Comparison of ENCODE assay signal across 1 cellular context in genomic region chr7:140673063-140673769, GRCh38.
TF ChIP-seq lines count a peak whose summit lies in the region.

No MANE protein-coding gene starts in this region.

TF ChIP-seq in K562, 482 proteins besides CTCF, POLR2A, EP300 and RAD21 (continued from another document and continues in another):
- peak; percentile 23 for TF ChIP-seq CHD7 (IDR thresholded peaks at IDR 0.05; ENCODE audit: low read depth, low read length)
- TF ChIP-seq HMBOX1 (IDR thresholded peaks at IDR 0.05), result no peak
- no peak for TF ChIP-seq MNT (conservative IDR thresholded peaks at IDR 0.05)
- no peak for TF ChIP-seq KLF10 (CRISPR knock-in tag; IDR thresholded peaks at IDR 0.05)
- peak; percentile 13; the same call in 1 of the 2 replicates for TF ChIP-seq ZBTB2 (IDR thresholded peaks at IDR 0.05)
- no peak for TF ChIP-seq ZNF75A (CRISPR knock-in tag; IDR thresholded peaks at IDR 0.05)
- TF ChIP-seq SOX6 (IDR thresholded peaks at IDR 0.05), result no peak
- TF ChIP-seq PCBP1 (IDR thresholded peaks at IDR 0.05; ENCODE audit: low read depth, low read length, poor library complexity, severe bottlenecking), result peak; percentile 33
- TF ChIP-seq SMAD4 (CRISPR knock-in tag; conservative IDR thresholded peaks at IDR 0.05), result peak; percentile 74
- no peak for TF ChIP-seq SMC3 (conservative IDR thresholded peaks at IDR 0.05; ENCODE audit: insufficient read depth, low read depth, low read length)
- 0 out of 2 replicates have a peak, but pooled peaks have one; percentile 79 for TF ChIP-seq SRSF1 (IDR thresholded peaks at IDR 0.05; ENCODE audit: low read depth, low read length)
- TF ChIP-seq MXI1 (IDR thresholded peaks at IDR 0.05; ENCODE audit: low read depth, low read length), result no peak
- no peak for TF ChIP-seq FOXJ2 (tag; IDR thresholded peaks at IDR 0.05)
- no peak for TF ChIP-seq HNRNPUL1 (IDR thresholded peaks at IDR 0.05; ENCODE audit: low read length)
- no peak for TF ChIP-seq AFF1 (IDR thresholded peaks at IDR 0.05; ENCODE audit: low read depth in 1 of 2, partially characterized antibody in 2 of 2)
- no peak for TF ChIP-seq SNAPC5 (CRISPR knock-in tag; IDR thresholded peaks at IDR 0.05)
- no peak for TF ChIP-seq ILF3 (IDR thresholded peaks at IDR 0.05; ENCODE audit: borderline replicate concordance)
- TF ChIP-seq TEAD1 (CRISPR knock-in tag; IDR thresholded peaks at IDR 0.05), result 0 out of 4 replicates have a peak, but pooled peaks of 1 of the 2 experiments have one; percentile 9
- TF ChIP-seq TOE1 (IDR thresholded peaks at IDR 0.05; ENCODE audit: borderline replicate concordance), result no peak
- TF ChIP-seq TOE1 (CRISPR knock-in tag; IDR thresholded peaks at IDR 0.05; ENCODE audit: borderline replicate concordance, low read depth), result no peak
- no peak for TF ChIP-seq ZNF431 (CRISPR knock-in tag; IDR thresholded peaks at IDR 0.05)
- TF ChIP-seq HDAC1 (IDR thresholded peaks at IDR 0.05), result peak in 1 of 2 experiments; percentile 61; a peak in 1 of 4 replicates
- 0 out of 2 replicates have a peak, but pooled peaks have one; percentile 3 for TF ChIP-seq GTF2E2 (tag; IDR thresholded peaks at IDR 0.05)
- TF ChIP-seq ZNF780A (CRISPR knock-in tag; IDR thresholded peaks at IDR 0.05), result no peak
- TF ChIP-seq RBM14 (IDR thresholded peaks at IDR 0.05; ENCODE audit: borderline replicate concordance, insufficient read depth, low read depth, low read length), result no peak
- TF ChIP-seq RERE (CRISPR knock-in tag; IDR thresholded peaks at IDR 0.05; ENCODE audit: borderline replicate concordance), result no peak
- no peak for TF ChIP-seq PHF21A (IDR thresholded peaks at IDR 0.05; ENCODE audit: borderline replicate concordance, low read depth)
- TF ChIP-seq KAT7 (CRISPR knock-in tag; IDR thresholded peaks at IDR 0.05; ENCODE audit: borderline replicate concordance), result peak; percentile 73; the same call in 1 of the 2 replicates
- peak; percentile 88 for TF ChIP-seq GATAD2B (IDR thresholded peaks at IDR 0.05; ENCODE audit: borderline replicate concordance)
- peak; percentile 20; the same call in 1 of the 2 replicates for TF ChIP-seq PHB (CRISPR knock-in tag; IDR thresholded peaks at IDR 0.05)
- no peak for TF ChIP-seq CCAR2 (IDR thresholded peaks at IDR 0.05; ENCODE audit: low read depth, low read length)
- TF ChIP-seq SIX5 (IDR thresholded peaks at IDR 0.05; ENCODE audit: borderline replicate concordance in 1 of 2, insufficient read depth in 1 of 2, low read depth in 1 of 2, low read length in 2 of 2), result no peak
